Comparison of ENCODE assay signal across 10 cellular contexts in the genomic region with DNA sequence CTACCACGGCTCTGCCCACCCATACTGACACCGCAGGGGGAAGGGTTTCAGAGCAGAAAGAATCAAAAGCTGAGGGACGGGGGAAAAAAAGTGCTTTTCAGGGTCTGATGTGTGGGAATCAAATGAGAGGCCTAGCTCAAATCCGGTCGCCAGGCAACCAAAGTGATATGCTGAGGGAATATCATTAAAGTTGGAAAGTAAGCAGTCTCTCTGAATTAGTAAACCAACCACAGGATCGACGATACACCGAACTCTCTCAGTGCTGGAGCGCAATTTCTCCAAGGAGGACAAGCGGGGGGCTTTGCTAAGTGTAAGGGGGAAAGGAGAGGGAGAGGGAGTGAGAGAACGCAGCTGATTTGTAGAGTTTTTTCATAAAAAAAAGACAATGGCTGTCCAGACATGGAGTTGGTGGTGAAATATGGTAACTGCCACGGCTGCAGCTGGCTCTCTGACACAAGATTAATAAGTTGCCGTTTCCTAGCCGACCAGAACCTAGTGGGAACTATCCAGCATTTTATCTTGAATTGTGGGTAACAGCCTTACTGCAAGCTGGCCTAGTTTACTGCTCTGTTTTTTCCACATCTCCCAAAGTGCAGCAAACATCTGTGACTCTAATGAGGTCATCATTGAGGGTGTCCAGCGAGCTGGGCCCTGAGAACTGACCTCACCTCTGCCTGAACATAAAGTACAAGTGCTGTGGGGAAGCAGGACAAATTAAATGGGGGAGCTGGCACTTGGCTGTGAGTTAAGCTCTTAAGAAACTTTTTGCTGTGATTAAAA.
DNase-seq lines count a peak whose midpoint lies in the region; ATAC-seq, FAIRE-seq and TF ChIP-seq lines count a peak whose summit lies in the region.
"Had no signal": no experiment of that assay in that cellular context is flagged by ENCODE, and none has a peak within 500 bp of the region (broad histone marks: within the 10 kb centered on the region; RNA-seq: fewer than 3 reads in every experiment).

No MANE protein-coding gene starts in this region.

- H3K27ac ChIP-seq in K562 (ENCODE audit: extremely low read depth, low read depth, low read length), result 0 out of 3 replicates have a peak overlapping the region, but pooled peaks have one; percentile 11
- H3K27ac ChIP-seq in iPS-20b (ENCODE audit: low read length), result no peak overlapping the region
- no peak overlapping the region for H3K27ac ChIP-seq in psoas muscle
- no peak overlapping the region for H3K27ac ChIP-seq in WERI-Rb-1
- H3K27ac ChIP-seq: BLaER1 treated with 17β-estradiol and CSF1 and Interleukin-3, amounts not matched to agents 10 nM and 100 nM had no signal

- TF ChIP-seq CTCF in K562 (IDR thresholded peaks at IDR 0.05 in 2 of 3, conservative IDR thresholded peaks at IDR 0.05 in 1 of 3; ENCODE audit: insufficient read depth in 2 of 3, low read depth in 1 of 3, low read length in 3 of 3), result no peak
- TF ChIP-seq CTCF in psoas muscle (IDR thresholded peaks at IDR 0.05), result no peak
- TF ChIP-seq CTCF in WERI-Rb-1 (IDR thresholded peaks at IDR 0.05; ENCODE audit: low read depth, low read length), result no peak

- no peak for TF ChIP-seq EP300 in K562 (IDR thresholded peaks at IDR 0.05; ENCODE audit: low read length)

- no peaks in the 10 kb centered on the region for H3K4me1 Mint-ChIP-seq in stimulated activated naive CD8-positive, alpha-beta T cell treated with anti-CD3 and anti-CD28 coated beads, Interleukin-15, amount 100 ng/mL, for 72 hours

- ATAC-seq in K562, result peak; percentile 59
- ATAC-seq in psoas muscle, result peak; percentile 32 to 88 (median 72)
- no peak for ATAC-seq in stimulated activated naive CD8-positive, alpha-beta T cell treated with anti-CD3 and anti-CD28 coated beads, Interleukin-15, amount 100 ng/mL, for 72 hours

- no peak overlapping the region for H3K4me3 ChIP-seq in K562
- no peak overlapping the region for H3K4me3 ChIP-seq in iPS-20b (ENCODE audit: low read length)
- H3K4me3 ChIP-seq in psoas muscle, result no peak overlapping the region
- H3K4me3 ChIP-seq in WERI-Rb-1 (ENCODE audit: low read depth, low read length), result no peak overlapping the region
- H3K4me3 ChIP-seq: BLaER1 treated with 17β-estradiol and CSF1 and Interleukin-3, amounts not matched to agents 10 nM and 100 nM had no signal

- no peak overlapping the region for H3K4me3 Mint-ChIP-seq in stimulated activated naive CD8-positive, alpha-beta T cell treated with anti-CD3 and anti-CD28 coated beads, Interleukin-15, amount 100 ng/mL, for 72 hours

- no peaks in the 10 kb centered on the region for H3K27me3 Mint-ChIP-seq in stimulated activated naive CD8-positive, alpha-beta T cell treated with anti-CD3 and anti-CD28 coated beads, Interleukin-15, amount 100 ng/mL, for 72 hours

- no peak for TF ChIP-seq POLR2A in K562 (conservative IDR thresholded peaks at IDR 0.05)

- no peaks in the 10 kb centered on the region; a peak in 1 of 5 replicates for H3K4me1 ChIP-seq in K562 (replicated peaks in 1 of 2; ENCODE audit: control insufficient read depth in 2 of 2, insufficient read depth in 2 of 2, low read length in 2 of 2)
- peaks cover 26% of the 10 kb centered on the region; the same call in 1 of the 2 replicates for H3K4me1 ChIP-seq in iPS-20b (ENCODE audit: insufficient read depth, low read length)
- no peaks in the 10 kb centered on the region for H3K4me1 ChIP-seq in psoas muscle

- no peaks in the 10 kb centered on the region for H3K9me3 ChIP-seq in K562 (replicated peaks; ENCODE audit: control insufficient read depth, insufficient read depth, low read depth, low read length)
- no peaks in the 10 kb centered on the region for H3K9me3 ChIP-seq in iPS-20b (ENCODE audit: insufficient read depth, low read depth, low read length)
- H3K9me3 ChIP-seq in psoas muscle, result no peaks in the 10 kb centered on the region
- no peaks in the 10 kb centered on the region for H3K9me3 ChIP-seq in WERI-Rb-1 (ENCODE audit: severe bottlenecking)
- H3K9me3 ChIP-seq: BLaER1 treated with 17β-estradiol and CSF1 and Interleukin-3, amounts not matched to agents 10 nM and 100 nM had no signal

- H4K20me1 ChIP-seq in K562 (replicated peaks; ENCODE audit: control insufficient read depth, insufficient read depth, low read length), result no peaks in the 10 kb centered on the region
- H4K20me1 ChIP-seq: BLaER1 treated with 17β-estradiol and CSF1 and Interleukin-3, amounts not matched to agents 10 nM and 100 nM had no signal

- no peak for TF ChIP-seq RAD21 in K562 (CRISPR knock-in tag; conservative IDR thresholded peaks at IDR 0.05 in 1 of 2, IDR thresholded peaks at IDR 0.05 in 1 of 2)

- peak overlapping the region; percentile 42 for H2AFZ ChIP-seq in K562 (ENCODE audit: low read depth, low read length)

- no peaks in the 10 kb centered on the region for H3K27me3 ChIP-seq in K562 (ENCODE audit: control insufficient read depth in 2 of 2, insufficient read depth in 2 of 2, low read length in 2 of 2)
- no peaks in the 10 kb centered on the region for H3K27me3 ChIP-seq in iPS-20b (ENCODE audit: insufficient read depth, low read length)
- no peaks in the 10 kb centered on the region for H3K27me3 ChIP-seq in psoas muscle (ENCODE audit: insufficient read depth in 3 of 3, low read length in 2 of 3)
- peaks cover 65% of the 10 kb centered on the region for H3K27me3 ChIP-seq in WERI-Rb-1 (ENCODE audit: insufficient read depth, low read depth, severe bottlenecking)
- H3K27me3 ChIP-seq: BLaER1 treated with 17β-estradiol and CSF1 and Interleukin-3, amounts not matched to agents 10 nM and 100 nM had no signal

- POLR2A ChIA-PET in K562 (lab: Yijun Ruan, JAX), result interaction anchor here (0.6 to 1.0 kb wide), 2 partner anchors 404 to 422 kb away, joined by 3 to 4 read pairs; no protein-coding TSS in a partner anchor

- no TSS peak for BruUV-seq in K562 (replicated peaks; lab: Mats Ljungman, UMichigan)

- FAIRE-seq in GM19239 (lab: Jason Lieb, UNC) (peak; percentile 18), K562 (lab: Jason Lieb, UNC) (no peak)

- H3K9me1 ChIP-seq in K562 (ENCODE audit: control insufficient read depth, insufficient read depth, low read length), result no peaks in the 10 kb centered on the region

- intact Hi-C loops in K562 (cut with micrococcal nuclease) (no loop called here), psoas muscle (cut with DNase I) (no loop called here)

- CTCF ChIA-PET in K562 (lab: Yijun Ruan, JAX; ENCODE audit: low intra/inter-chr PET ratio), result no interaction called here

- in situ Hi-C loops in K562 (cut with MboI), result no loop called here

- H3K4me2 ChIP-seq in K562 (ENCODE audit: insufficient read depth, low read length), result no peak overlapping the region; the same call in 1 of the 2 replicates
- H3K4me2 ChIP-seq: BLaER1 treated with 17β-estradiol and CSF1 and Interleukin-3, amounts not matched to agents 10 nM and 100 nM had no signal

- DNase-seq in GM19239 (ENCODE audit: insufficient read length, low spot score) (no peak), K562 (ENCODE audit: extremely low read depth in 1 of 4, low spot score in 3 of 4) (peak in 1 of 4 experiments; percentile 8), psoas muscle (peak; percentile 48 to 75), NCI-H1105 (lab: John Stamatoyannopoulos, UW) (no peak), WERI-Rb-1 (no peak), cortex of kidney (lab: John Stamatoyannopoulos, UW) (no peak)
- DNase-seq in stimulated activated naive CD8-positive, alpha-beta T cell treated with anti-CD3 and anti-CD28 coated beads, Interleukin-15, amount 100 ng/mL, for 72 hours, result no peak
- DNase-seq: activated naive CD4-positive, alpha-beta T cell had no signal

- H3K9me3 Mint-ChIP-seq in stimulated activated naive CD8-positive, alpha-beta T cell treated with anti-CD3 and anti-CD28 coated beads, Interleukin-15, amount 100 ng/mL, for 72 hours, result no peaks in the 10 kb centered on the region

- H3K79me2 ChIP-seq in K562 (ENCODE audit: control insufficient read depth, insufficient read depth, low read length), result no peaks in the 10 kb centered on the region

- no peaks in the 10 kb centered on the region for H3K36me3 ChIP-seq in K562 (ENCODE audit: control insufficient read depth, insufficient read depth, low read length)
- no peaks in the 10 kb centered on the region for H3K36me3 ChIP-seq in iPS-20b (ENCODE audit: insufficient read depth, low read depth, low read length)
- no peaks in the 10 kb centered on the region for H3K36me3 ChIP-seq in psoas muscle (ENCODE audit: insufficient read depth in 1 of 2, low read depth in 1 of 2)
- no peaks in the 10 kb centered on the region for H3K36me3 ChIP-seq in WERI-Rb-1
- H3K36me3 ChIP-seq: BLaER1 treated with 17β-estradiol and CSF1 and Interleukin-3, amounts not matched to agents 10 nM and 100 nM had no signal

- 15% methylated on average over 15 of the region's 15 CpGs for WGBS in K562 (ENCODE audit: insufficient coverage, low coverage, missing lambda C conversion rate)
- WGBS in psoas muscle, 3 donors, result 34 to 36% (median 35%) methylated on average over 15 of the region's 15 CpGs

- no peak overlapping the region for H3K27ac Mint-ChIP-seq in stimulated activated naive CD8-positive, alpha-beta T cell treated with anti-CD3 and anti-CD28 coated beads, Interleukin-15, amount 100 ng/mL, for 72 hours

- H3K9ac ChIP-seq in K562 (ENCODE audit: insufficient read depth in 1 of 2, low read depth in 2 of 2, low read length in 2 of 2) (no peak overlapping the region), iPS-20b (ENCODE audit: low read depth, low read length) (peak overlapping the region; percentile 52; the same call in 1 of the 2 replicates)
- H3K9ac ChIP-seq: BLaER1 treated with 17β-estradiol and CSF1 and Interleukin-3, amounts not matched to agents 10 nM and 100 nM had no signal

TF ChIP-seq in K562, 482 proteins besides CTCF, POLR2A, EP300 and RAD21 (continues in another document):
- TF ChIP-seq POLR2H (tag; IDR thresholded peaks at IDR 0.05; ENCODE audit: low read depth), result no peak
- peak; percentile 56 for TF ChIP-seq CREM (IDR thresholded peaks at IDR 0.05; ENCODE audit: low read depth)
- no peak for TF ChIP-seq DDX20 (tag; IDR thresholded peaks at IDR 0.05; ENCODE audit: low read depth)
- peak; percentile 42; the same call in 1 of the 2 replicates for TF ChIP-seq ATF7 (IDR thresholded peaks at IDR 0.05)

Comparison
In these comparisons a context has a peak if more than half of its experiments do, and no peak if none do; other contexts are left out.
1. DNase-seq: peak in psoas muscle (2 of 2); none in GM19239 (single experiment), NCI-H1105 (single experiment), WERI-Rb-1 (single experiment), stimulated activated naive CD8-positive, alpha-beta T cell treated with anti-CD3 and anti-CD28 coated beads, Interleukin-15, amount 100 ng/mL, for 72 hours (0 of 2) and cortex of kidney (single experiment).